ENCODE assay signal across 9 cellular contexts in genomic region chr17:48612456-48612853, GRCh38. TPM values are rescaled to one million over a fixed set of nuclear protein-coding genes. Genes with fewer than 3 reads are reported as not detected.
DNase-seq lines count a peak whose midpoint lies in the region; ATAC-seq and TF ChIP-seq lines count a peak whose summit lies in the region.
"Had no signal": no experiment of that assay in that cellular context is flagged by ENCODE, and none has a peak within 500 bp of the region (broad histone marks: within the 10 kb centered on the region; RNA-seq: fewer than 3 reads in every experiment).

No MANE protein-coding gene starts in this region.

- no peak for DNase-seq in CD4-positive, alpha-beta T cell
- DNase-seq in HFFc6 (no peak), C1 segment of cervical spinal cord (lab: John Stamatoyannopoulos, UW) (no peak), occipital lobe (lab: John Stamatoyannopoulos, UW) (no peak)
- no peak for DNase-seq in activated naive CD8-positive, alpha-beta T cell treated with anti-CD3 and anti-CD28 coated beads, Interleukin-2, amount 50 U/mL, for 24 hours
- DNase-seq in naive thymus-derived CD8-positive, alpha-beta T cell = peak in 1 of 10 donors; percentile 41

- no peaks in the 10 kb centered on the region for H3K9me3 Mint-ChIP-seq in CD4-positive, alpha-beta T cell
- no peaks in the 10 kb centered on the region for H3K9me3 Mint-ChIP-seq in HFFc6
- H3K9me3 Mint-ChIP-seq in activated naive CD8-positive, alpha-beta T cell treated with anti-CD3 and anti-CD28 coated beads, Interleukin-2, amount 50 U/mL, for 24 hours = no peaks in the 10 kb centered on the region
- no peaks in the 10 kb centered on the region for H3K9me3 Mint-ChIP-seq in naive thymus-derived CD8-positive, alpha-beta T cell

- peaks cover 92% of the 10 kb centered on the region for H3K27me3 Mint-ChIP-seq in CD4-positive, alpha-beta T cell
- H3K27me3 Mint-ChIP-seq in HFFc6 (ENCODE audit: insufficient read depth) = peaks cover 79% of the 10 kb centered on the region
- peaks cover 77% of the 10 kb centered on the region for H3K27me3 Mint-ChIP-seq in activated naive CD8-positive, alpha-beta T cell treated with anti-CD3 and anti-CD28 coated beads, Interleukin-2, amount 50 U/mL, for 24 hours
- peaks cover 37 to 91% (median 72%) of the 10 kb centered on the region in 5 donors for H3K27me3 Mint-ChIP-seq in naive thymus-derived CD8-positive, alpha-beta T cell

- intact Hi-C loops in CD4-positive, alpha-beta T cell (cut with DNase I, micrococcal nuclease) = loop anchor here in 1 of 2 experiments (5.0 to 10.0 kb wide), 2 partner anchors 275 to 768 kb away; partner anchors contain the start of gene SCRN2

- peak overlapping the region; percentile 12 for H3K27ac Mint-ChIP-seq in CD4-positive, alpha-beta T cell
- no peak overlapping the region for H3K27ac Mint-ChIP-seq in HFFc6
- H3K27ac Mint-ChIP-seq in activated naive CD8-positive, alpha-beta T cell treated with anti-CD3 and anti-CD28 coated beads, Interleukin-2, amount 50 U/mL, for 24 hours = no peak overlapping the region
- peak overlapping the region in 4 of 10 donors; percentile 21 to 64 (median 48) for H3K27ac Mint-ChIP-seq in naive thymus-derived CD8-positive, alpha-beta T cell

- POLR2A ChIA-PET in CD4-positive, alpha-beta T cell (lab: Charles Lee) = interaction anchor here (0.9 to 1.2 kb wide), 2 partner anchors 171 to 505 kb away, joined by 3 to 4 read pairs; partner anchors contain the start of gene SNX11
- POLR2A ChIA-PET in naive thymus-derived CD8-positive, alpha-beta T cell (lab: Charles Lee) = interaction anchor here (0.6 to 2.9 kb wide), 7 partner anchors 10 to 717 kb away, joined by 3 to 8 read pairs (median 3); partner anchors contain the start of genes HOXB5, HOXB9 and SP2

- TF ChIP-seq CTCF in CD4-positive, alpha-beta T cell (IDR thresholded peaks at IDR 0.05) = no peak
- no peak for TF ChIP-seq CTCF in HFFc6 (IDR thresholded peaks at IDR 0.05)

- no peaks in the 10 kb centered on the region for H3K9me3 ChIP-seq in CD4-positive, alpha-beta T cell (ENCODE audit: control insufficient read depth, low read length)

- no peak overlapping the region for H3K27ac ChIP-seq in CD4-positive, alpha-beta T cell (ENCODE audit: low read depth, low read length)

- peak overlapping the region; percentile 87 for H3K4me3 Mint-ChIP-seq in CD4-positive, alpha-beta T cell
- peak overlapping the region; percentile 20 for H3K4me3 Mint-ChIP-seq in HFFc6
- H3K4me3 Mint-ChIP-seq in activated naive CD8-positive, alpha-beta T cell treated with anti-CD3 and anti-CD28 coated beads, Interleukin-2, amount 50 U/mL, for 24 hours = peak overlapping the region; percentile 69
- peak overlapping the region; percentile 70 to 96 (median 84) for H3K4me3 Mint-ChIP-seq in naive thymus-derived CD8-positive, alpha-beta T cell

- H3K4me1 Mint-ChIP-seq in CD4-positive, alpha-beta T cell (ENCODE audit: low read depth) = peaks cover 61% of the 10 kb centered on the region
- peaks cover 18% of the 10 kb centered on the region for H3K4me1 Mint-ChIP-seq in HFFc6 (ENCODE audit: low read depth)
- H3K4me1 Mint-ChIP-seq in activated naive CD8-positive, alpha-beta T cell treated with anti-CD3 and anti-CD28 coated beads, Interleukin-2, amount 50 U/mL, for 24 hours = peaks cover 49% of the 10 kb centered on the region
- H3K4me1 Mint-ChIP-seq in naive thymus-derived CD8-positive, alpha-beta T cell = peaks cover 25 to 53% (median 41%) of the 10 kb centered on the region in 4 donors

- peak; percentile 11 for ATAC-seq in CD4-positive, alpha-beta T cell (ENCODE audit: poor library complexity)
- no peak for ATAC-seq in activated naive CD8-positive, alpha-beta T cell treated with anti-CD3 and anti-CD28 coated beads, Interleukin-2, amount 50 U/mL, for 24 hours
- ATAC-seq in naive thymus-derived CD8-positive, alpha-beta T cell = peak; percentile 19 to 30
- ATAC-seq in HG02678 (IDR thresholded peaks at IDR 0.05; ENCODE audit: unreplicated experiment) (no peak), HG03439 (IDR thresholded peaks at IDR 0.05; ENCODE audit: unreplicated experiment) (no peak)

- H3K36me3 Mint-ChIP-seq in CD4-positive, alpha-beta T cell (ENCODE audit: low read depth) = no peaks in the 10 kb centered on the region
- H3K36me3 Mint-ChIP-seq in HFFc6 (ENCODE audit: low read depth) = no peaks in the 10 kb centered on the region
- H3K36me3 Mint-ChIP-seq in activated naive CD8-positive, alpha-beta T cell treated with anti-CD3 and anti-CD28 coated beads, Interleukin-2, amount 50 U/mL, for 24 hours (ENCODE audit: low read depth) = no peaks in the 10 kb centered on the region
- H3K36me3 Mint-ChIP-seq in naive thymus-derived CD8-positive, alpha-beta T cell = peaks cover 0 to 12% (median 0%) of the 10 kb centered on the region in 3 donors

- peaks cover 86% of the 10 kb centered on the region for H3K27me3 ChIP-seq in CD4-positive, alpha-beta T cell (ENCODE audit: control insufficient read depth, insufficient read depth, low read length)

- CTCF ChIA-PET in CD4-positive, alpha-beta T cell (lab: Charles Lee) = interaction anchor here (0.6 to 2.7 kb wide), 11 partner anchors 8 to 600 kb away, joined by 3 to 19 read pairs (median 3); partner anchors contain the start of genes HOXB5 and HOXB9

RNA-seq across cellular contexts. Expression of gene HOXB7, which starts 1.6 kb away (rescaled TPM):
- not detected for total RNA-seq in CD4-positive, alpha-beta T cell
- total RNA-seq in HFFc6 (2021; fragmentation: NEBNext Ultra II Directional; extraction: Animal tissue kit (Norgen Biotek cat#: 25700)) = not detected
- not detected for total RNA-seq in naive thymus-derived CD8-positive, alpha-beta T cell
- polyA plus RNA-seq in naive thymus-derived CD8-positive, alpha-beta T cell = under 1 TPM in 2 of 3 donors, not detected in 1; 0.22 to 0.40 TPM
- not detected for total RNA-seq in occipital lobe

RNA-seq across cellular contexts. Expression of gene HOXB8, which starts 2.6 kb away (rescaled TPM):
- total RNA-seq in CD4-positive, alpha-beta T cell = not detected
- total RNA-seq in HFFc6 (2021; fragmentation: NEBNext Ultra II Directional; extraction: Animal tissue kit (Norgen Biotek cat#: 25700)) = not detected
- total RNA-seq in naive thymus-derived CD8-positive, alpha-beta T cell = not detected
- not detected for polyA plus RNA-seq in naive thymus-derived CD8-positive, alpha-beta T cell
- not detected for total RNA-seq in occipital lobe

RNA-seq across cellular contexts. Expression of gene HOXB6, which starts 7.7 kb away (rescaled TPM):
- not detected for total RNA-seq in CD4-positive, alpha-beta T cell
- not detected for total RNA-seq in HFFc6 (2021; fragmentation: NEBNext Ultra II Directional; extraction: Animal tissue kit (Norgen Biotek cat#: 25700))
- not detected for total RNA-seq in naive thymus-derived CD8-positive, alpha-beta T cell
- not detected for polyA plus RNA-seq in naive thymus-derived CD8-positive, alpha-beta T cell
- total RNA-seq in occipital lobe = not detected
- total RNA-seq: mononuclear cell had no signal

RNA-seq across cellular contexts. Expression of gene HOXB9, which starts 13.7 kb away (rescaled TPM):
- total RNA-seq in CD4-positive, alpha-beta T cell = not detected
- total RNA-seq in HFFc6 (2021; fragmentation: NEBNext Ultra II Directional; extraction: Animal tissue kit (Norgen Biotek cat#: 25700)) = not detected
- not detected for total RNA-seq in naive thymus-derived CD8-positive, alpha-beta T cell
- under 1 TPM in 1 of 3 donors, not detected in 2; 0.13 TPM for polyA plus RNA-seq in naive thymus-derived CD8-positive, alpha-beta T cell
- total RNA-seq in occipital lobe = not detected
- total RNA-seq: mononuclear cell had no signal

RNA-seq across cellular contexts. Expression of gene HOXB5, which starts 18.9 kb away (rescaled TPM):
- total RNA-seq in CD4-positive, alpha-beta T cell = not detected
- not detected for total RNA-seq in HFFc6 (2021; fragmentation: NEBNext Ultra II Directional; extraction: Animal tissue kit (Norgen Biotek cat#: 25700))
- total RNA-seq in naive thymus-derived CD8-positive, alpha-beta T cell = not detected
- polyA plus RNA-seq in naive thymus-derived CD8-positive, alpha-beta T cell = not detected
- not detected for total RNA-seq in occipital lobe
- total RNA-seq: mononuclear cell had no signal

Comparison
In these comparisons a context has a peak if more than half of its experiments do, and no peak if none do; other contexts are left out.
1. ATAC-seq: peak in CD4-positive, alpha-beta T cell (single experiment) and naive thymus-derived CD8-positive, alpha-beta T cell (2 of 2); none in activated naive CD8-positive, alpha-beta T cell treated with anti-CD3 and anti-CD28 coated beads, Interleukin-2, amount 50 U/mL, for 24 hours (single experiment), HG02678 (single experiment) and HG03439 (single experiment).
2. H3K4me3 Mint-ChIP-seq: peak in every context shown above with its lines; median percentile 87 in CD4-positive, alpha-beta T cell; 84 in naive thymus-derived CD8-positive, alpha-beta T cell; 69 in activated naive CD8-positive, alpha-beta T cell treated with anti-CD3 and anti-CD28 coated beads, Interleukin-2, amount 50 U/mL, for 24 hours; 20 in HFFc6.